ENCODE assay signal across 1 cellular context in the genomic region with DNA sequence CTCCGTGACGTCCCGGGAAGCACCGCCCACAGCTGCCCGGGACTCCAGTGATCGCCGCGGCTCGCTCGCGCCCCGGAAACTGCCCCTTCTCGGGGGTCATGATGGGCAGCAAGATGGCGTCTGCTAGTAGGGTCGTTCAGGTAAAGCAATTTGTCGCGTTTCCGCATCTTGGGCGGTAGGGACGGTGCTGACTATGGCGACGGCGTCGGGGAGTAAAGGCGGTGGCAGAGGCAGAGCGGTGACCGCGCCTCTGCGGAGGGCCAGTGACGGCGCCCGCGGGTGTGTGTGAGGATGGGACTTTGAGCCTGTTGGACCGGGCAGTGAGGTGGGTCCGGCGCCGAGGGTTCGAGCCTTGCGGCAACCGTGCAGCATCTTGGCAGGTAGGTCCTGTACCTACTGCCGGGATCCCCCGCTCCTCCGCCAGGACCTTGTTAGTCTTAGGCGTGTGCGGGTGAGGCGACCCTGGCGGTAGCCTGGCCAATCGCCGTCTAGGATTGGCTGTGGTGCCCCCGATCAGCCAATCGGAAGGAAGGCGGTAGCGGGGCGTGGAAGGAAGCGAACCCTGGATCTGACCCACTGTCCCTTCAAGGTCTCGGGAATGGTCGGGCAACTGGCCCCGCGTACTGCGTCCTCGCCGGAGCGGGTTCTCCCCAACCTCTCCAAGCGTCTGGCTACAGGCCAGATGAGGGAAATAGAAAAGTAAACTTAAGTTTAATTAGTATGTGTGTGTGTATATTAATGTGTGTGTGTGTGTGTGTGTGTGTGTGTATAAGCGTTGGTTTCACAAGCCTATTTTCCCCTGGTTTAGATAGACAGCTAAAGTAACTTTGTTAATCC.
TF ChIP-seq lines count a peak whose summit lies in the region.

No MANE protein-coding gene starts in this region.

TF ChIP-seq in HepG2, 621 proteins besides CTCF, POLR2A, EP300 and RAD21 (continues in another document):
- TF ChIP-seq DPF2 (CRISPR knock-in tag; IDR thresholded peaks at IDR 0.05; ENCODE audit: borderline replicate concordance, low read depth) (no peak), KDM5A (IDR thresholded peaks at IDR 0.05; ENCODE audit: borderline replicate concordance, low read length) (peak; percentile 66; the same call in 1 of the 2 replicates), HNRNPK (IDR thresholded peaks at IDR 0.05; ENCODE audit: low read depth, low read length, poor library complexity, severe bottlenecking) (no peak), RBFOX2 (IDR thresholded peaks at IDR 0.05; ENCODE audit: low read depth, low read length) (peak; percentile 97), POGZ (CRISPR knock-in tag; IDR thresholded peaks at IDR 0.05) (peak; percentile 82), PHB2 (IDR thresholded peaks at IDR 0.05; ENCODE audit: partially characterized antibody) (no peak), ZNF30 (CRISPR knock-in tag; IDR thresholded peaks at IDR 0.05) (no peak), SRY (CRISPR knock-in tag; IDR thresholded peaks at IDR 0.05) (peak; percentile 93), MEF2D (CRISPR knock-in tag; IDR thresholded peaks at IDR 0.05) (peak; percentile 50; the same call in 1 of the 2 replicates), ZNF441 (CRISPR knock-in tag; IDR thresholded peaks at IDR 0.05; ENCODE audit: borderline replicate concordance) (peak; percentile 69; the same call in 1 of the 2 replicates), HOXA9 (CRISPR knock-in tag; IDR thresholded peaks at IDR 0.05; ENCODE audit: borderline replicate concordance) (no peak), ZNF224 (CRISPR knock-in tag; IDR thresholded peaks at IDR 0.05) (peak; percentile 58; the same call in 1 of the 2 replicates), NFKBIZ (CRISPR knock-in tag; IDR thresholded peaks at IDR 0.05) (peak; percentile 59; the same call in 1 of the 2 replicates), MEIS1 (CRISPR knock-in tag; IDR thresholded peaks at IDR 0.05; ENCODE audit: borderline replicate concordance) (0 out of 2 replicates have a peak, but pooled peaks have one; percentile 62), SP140L (CRISPR knock-in tag; IDR thresholded peaks at IDR 0.05; ENCODE audit: borderline replicate concordance) (peak; percentile 39; the same call in 1 of the 2 replicates), KLF15 (CRISPR knock-in tag; IDR thresholded peaks at IDR 0.05; ENCODE audit: borderline replicate concordance) (peak; percentile 74; the same call in 1 of the 2 replicates), AKAP8 (CRISPR knock-in tag; IDR thresholded peaks at IDR 0.05) (0 out of 2 replicates have a peak, but pooled peaks have one; percentile 55), SP4 (CRISPR knock-in tag; IDR thresholded peaks at IDR 0.05) (peak; percentile 85), HOXA5 (CRISPR knock-in tag; IDR thresholded peaks at IDR 0.05) (peak; percentile 47), ZNF709 (CRISPR knock-in tag; IDR thresholded peaks at IDR 0.05) (peak; percentile 76; the same call in 1 of the 2 replicates), ZNF530 (CRISPR knock-in tag; IDR thresholded peaks at IDR 0.05; ENCODE audit: low read depth) (0 out of 2 replicates have a peak, but pooled peaks have one; percentile 53), MTF1 (CRISPR knock-in tag; IDR thresholded peaks at IDR 0.05) (no peak), REL (CRISPR knock-in tag; conservative IDR thresholded peaks at IDR 0.05) (0 out of 2 replicates have a peak, but pooled peaks have one; percentile 68), ADNP (CRISPR knock-in tag; IDR thresholded peaks at IDR 0.05) (no peak), CBX2 (IDR thresholded peaks at IDR 0.05; ENCODE audit: low read depth, low read length) (no peak), CBX2 (CRISPR knock-in tag; IDR thresholded peaks at IDR 0.05; ENCODE audit: low read depth) (no peak), ZNF275 (CRISPR knock-in tag; IDR thresholded peaks at IDR 0.05; ENCODE audit: borderline replicate concordance) (no peak; the same call in 1 of the 2 replicates), ZNF329 (CRISPR knock-in tag; IDR thresholded peaks at IDR 0.05; ENCODE audit: low read depth) (peak; percentile 79; the same call in 1 of the 2 replicates), SIX4 (CRISPR knock-in tag; IDR thresholded peaks at IDR 0.05) (no peak), ZNF552 (CRISPR knock-in tag; IDR thresholded peaks at IDR 0.05; ENCODE audit: borderline replicate concordance) (peak; percentile 77; the same call in 1 of the 2 replicates), ZBTB44 (CRISPR knock-in tag; IDR thresholded peaks at IDR 0.05) (no peak), SYNCRIP (IDR thresholded peaks at IDR 0.05; ENCODE audit: insufficient read depth, low read depth, low read length) (no peak), GATAD1 (CRISPR knock-in tag; IDR thresholded peaks at IDR 0.05) (peak; percentile 83), ZNF354B (CRISPR knock-in tag; IDR thresholded peaks at IDR 0.05) (0 out of 2 replicates have a peak, but pooled peaks have one; percentile 31), ZFY (CRISPR knock-in tag; IDR thresholded peaks at IDR 0.05) (peak; percentile 59), NCOR1 (IDR thresholded peaks at IDR 0.05; ENCODE audit: borderline replicate concordance, low read length) (no peak), ZNF607 (CRISPR knock-in tag; IDR thresholded peaks at IDR 0.05; ENCODE audit: borderline replicate concordance) (no peak), TAF15 (IDR thresholded peaks at IDR 0.05; ENCODE audit: low read depth, low read length, poor library complexity, severe bottlenecking) (no peak), SIN3B (IDR thresholded peaks at IDR 0.05; ENCODE audit: low read length) (no peak), ZNF143 (CRISPR knock-in tag; IDR thresholded peaks at IDR 0.05) (no peak), ONECUT2 (CRISPR knock-in tag; IDR thresholded peaks at IDR 0.05) (no peak; the same call in 1 of the 2 replicates), ZBTB39 (CRISPR knock-in tag; IDR thresholded peaks at IDR 0.05) (0 out of 2 replicates have a peak, but pooled peaks have one; percentile 21), PCBP1 (IDR thresholded peaks at IDR 0.05; ENCODE audit: borderline replicate concordance, low read depth, low read length) (0 out of 2 replicates have a peak, but pooled peaks have one; percentile 45), ZNF260 (CRISPR knock-in tag; IDR thresholded peaks at IDR 0.05; ENCODE audit: borderline replicate concordance, low read depth) (no peak), NR2C2 (CRISPR knock-in tag; IDR thresholded peaks at IDR 0.05; ENCODE audit: borderline replicate concordance) (peak; percentile 96), MZF1 (CRISPR knock-in tag; IDR thresholded peaks at IDR 0.05; ENCODE audit: borderline replicate concordance) (no peak), FOSL1 (CRISPR knock-in tag; IDR thresholded peaks at IDR 0.05; ENCODE audit: borderline replicate concordance) (no peak), JARID2 (CRISPR knock-in tag; IDR thresholded peaks at IDR 0.05; ENCODE audit: insufficient replicate concordance) (peak; percentile 35), ZNF660 (CRISPR knock-in tag; IDR thresholded peaks at IDR 0.05; ENCODE audit: borderline replicate concordance, low read depth) (no peak), ZNF781 (CRISPR knock-in tag; IDR thresholded peaks at IDR 0.05; ENCODE audit: borderline replicate concordance, not compliant biosample characterization) (peak; percentile 83), POLR2G (IDR thresholded peaks at IDR 0.05; ENCODE audit: low read depth, low read length) (peak; percentile 95)
- TF ChIP-seq, protein P1, sequence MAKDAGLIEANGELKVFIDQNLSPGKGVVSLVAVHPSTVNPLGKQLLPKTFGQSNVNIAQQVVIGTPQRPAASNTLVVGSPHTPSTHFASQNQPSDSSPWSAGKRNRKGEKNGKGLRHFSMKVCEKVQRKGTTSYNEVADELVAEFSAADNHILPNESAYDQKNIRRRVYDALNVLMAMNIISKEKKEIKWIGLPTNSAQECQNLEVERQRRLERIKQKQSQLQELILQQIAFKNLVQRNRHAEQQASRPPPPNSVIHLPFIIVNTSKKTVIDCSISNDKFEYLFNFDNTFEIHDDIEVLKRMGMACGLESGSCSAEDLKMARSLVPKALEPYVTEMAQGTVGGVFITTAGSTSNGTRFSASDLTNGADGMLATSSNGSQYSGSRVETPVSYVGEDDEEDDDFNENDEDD (CRISPR knock-in tag; IDR thresholded peaks at IDR 0.05; ENCODE audit: borderline replicate concordance): no peak; the same call in 1 of the 2 replicates
- TF ChIP-seq, protein P2, sequence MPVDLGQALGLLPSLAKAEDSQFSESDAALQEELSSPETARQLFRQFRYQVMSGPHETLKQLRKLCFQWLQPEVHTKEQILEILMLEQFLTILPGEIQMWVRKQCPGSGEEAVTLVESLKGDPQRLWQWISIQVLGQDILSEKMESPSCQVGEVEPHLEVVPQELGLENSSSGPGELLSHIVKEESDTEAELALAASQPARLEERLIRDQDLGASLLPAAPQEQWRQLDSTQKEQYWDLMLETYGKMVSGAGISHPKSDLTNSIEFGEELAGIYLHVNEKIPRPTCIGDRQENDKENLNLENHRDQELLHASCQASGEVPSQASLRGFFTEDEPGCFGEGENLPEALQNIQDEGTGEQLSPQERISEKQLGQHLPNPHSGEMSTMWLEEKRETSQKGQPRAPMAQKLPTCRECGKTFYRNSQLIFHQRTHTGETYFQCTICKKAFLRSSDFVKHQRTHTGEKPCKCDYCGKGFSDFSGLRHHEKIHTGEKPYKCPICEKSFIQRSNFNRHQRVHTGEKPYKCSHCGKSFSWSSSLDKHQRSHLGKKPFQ (CRISPR knock-in tag; IDR thresholded peaks at IDR 0.05; ENCODE audit: insufficient replicate concordance): peak; percentile 75
- TF ChIP-seq, protein P3, sequence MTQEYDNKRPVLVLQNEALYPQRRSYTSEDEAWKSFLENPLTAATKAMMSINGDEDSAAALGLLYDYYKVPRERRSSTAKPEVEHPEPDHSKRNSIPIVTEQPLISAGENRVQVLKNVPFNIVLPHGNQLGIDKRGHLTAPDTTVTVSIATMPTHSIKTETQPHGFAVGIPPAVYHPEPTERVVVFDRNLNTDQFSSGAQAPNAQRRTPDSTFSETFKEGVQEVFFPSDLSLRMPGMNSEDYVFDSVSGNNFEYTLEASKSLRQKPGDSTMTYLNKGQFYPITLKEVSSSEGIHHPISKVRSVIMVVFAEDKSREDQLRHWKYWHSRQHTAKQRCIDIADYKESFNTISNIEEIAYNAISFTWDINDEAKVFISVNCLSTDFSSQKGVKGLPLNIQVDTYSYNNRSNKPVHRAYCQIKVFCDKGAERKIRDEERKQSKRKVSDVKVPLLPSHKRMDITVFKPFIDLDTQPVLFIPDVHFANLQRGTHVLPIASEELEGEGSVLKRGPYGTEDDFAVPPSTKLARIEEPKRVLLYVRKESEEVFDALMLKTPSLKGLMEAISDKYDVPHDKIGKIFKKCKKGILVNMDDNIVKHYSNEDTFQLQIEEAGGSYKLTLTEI (CRISPR knock-in tag; conservative IDR thresholded peaks at IDR 0.05): no peak
- TF ChIP-seq, protein P4, sequence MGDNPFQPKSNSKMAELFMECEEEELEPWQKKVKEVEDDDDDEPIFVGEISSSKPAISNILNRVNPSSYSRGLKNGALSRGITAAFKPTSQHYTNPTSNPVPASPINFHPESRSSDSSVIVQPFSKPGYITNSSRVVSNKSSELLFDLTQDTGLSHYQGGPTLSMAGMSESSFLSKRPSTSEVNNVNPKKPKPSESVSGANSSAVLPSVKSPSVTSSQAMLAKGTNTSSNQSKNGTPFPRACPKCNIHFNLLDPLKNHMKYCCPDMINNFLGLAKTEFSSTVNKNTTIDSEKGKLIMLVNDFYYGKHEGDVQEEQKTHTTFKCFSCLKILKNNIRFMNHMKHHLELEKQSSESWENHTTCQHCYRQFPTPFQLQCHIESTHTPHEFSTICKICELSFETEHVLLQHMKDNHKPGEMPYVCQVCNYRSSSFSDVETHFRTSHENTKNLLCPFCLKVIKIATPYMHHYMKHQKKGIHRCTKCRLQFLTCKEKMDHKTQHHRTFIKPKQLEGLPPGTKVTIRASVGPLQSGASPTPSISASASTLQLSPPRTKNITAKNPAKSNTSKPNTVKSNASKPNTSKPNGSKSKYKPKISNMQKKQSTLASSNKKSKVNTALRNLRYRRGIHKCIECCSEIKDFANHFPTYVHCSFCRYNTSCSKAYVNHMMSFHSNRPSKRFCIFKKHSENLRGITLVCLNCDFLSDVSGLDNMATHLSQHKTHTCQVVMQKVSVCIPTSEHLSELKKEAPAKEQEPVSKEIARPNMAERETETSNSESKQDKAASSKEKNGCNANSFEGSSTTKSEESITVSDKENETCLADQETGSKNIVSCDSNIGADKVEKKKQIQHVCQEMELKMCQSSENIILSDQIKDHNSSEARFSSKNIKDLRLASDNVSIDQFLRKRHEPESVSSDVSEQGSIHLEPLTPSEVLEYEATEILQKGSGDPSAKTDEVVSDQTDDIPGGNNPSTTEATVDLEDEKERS (CRISPR knock-in tag; IDR thresholded peaks at IDR 0.05): peak; percentile 60; the same call in 1 of the 2 replicates
